ENCODE assay signal across 9 cellular contexts in genomic region chrX:117059848-117060247, GRCh38.
"Had no signal": no experiment of that assay in that cellular context is flagged by ENCODE, and none has a peak within 500 bp of the region (broad histone marks: within the 10 kb centered on the region; RNA-seq: fewer than 3 reads in every experiment).

No MANE protein-coding gene starts in this region.

- H3K27me3 Mint-ChIP-seq: IgD-negative memory B cell had no signal

- H3K36me3 Mint-ChIP-seq: IgD-negative memory B cell had no signal

- ATAC-seq: HepG2, K562 had no signal

- H3K9ac ChIP-seq: KMS-11 had no signal

- H3K4me3 Mint-ChIP-seq: IgD-negative memory B cell had no signal

- H3K4me1 Mint-ChIP-seq: IgD-negative memory B cell had no signal

- FAIRE-seq: HepG2, HTR-8/SVneo, K562 had no signal

- DNase-seq: IMR-90, KBM-7, KG1 had no signal

- H3K27ac Mint-ChIP-seq: IgD-negative memory B cell had no signal

- H3K27ac ChIP-seq: HL-60, KMS-11 had no signal

- H3K4me2 ChIP-seq: KMS-11 had no signal

- H3K4me3 ChIP-seq: K562 had no signal
